In genomic region chr16:23213831-23214230, GRCh38 we compare ENCODE assay signal across 23 cellular contexts. TPM values are rescaled to one million over a fixed set of nuclear protein-coding genes. Genes with fewer than 3 reads are reported as not detected.
"Had no signal": no experiment of that assay in that cellular context is flagged by ENCODE, and none has a peak within 500 bp of the region (broad histone marks: within the 10 kb centered on the region; RNA-seq: fewer than 3 reads in every experiment).

No MANE protein-coding gene starts in this region.

- H3K9ac ChIP-seq: SK-N-SH had no signal

- H3K27ac ChIP-seq: RWPE1 had no signal

- H3K36me3 ChIP-seq: MG63 had no signal

- H3K9me3 ChIP-seq: MG63, SK-N-SH had no signal

- ATAC-seq: Panc1, PC-3 had no signal

- H3K4me2 ChIP-seq: SK-N-SH had no signal

- DNase-seq: Karpas-422, KG1, MG63, NCI-H1092 treated with DMSO at 0.1 percent for 48 hours, NCI-H1436, NCI-H187, NCI-H2029, NCI-H2081 treated with DMSO at 0.1 percent for 48 hours, NCI-H2171, NCI-H226, NCI-H446, NCI-H510A, NCI-H524 treated with DMSO at 0.1 percent for 48 hours, NCI-H69, NCI-H774, PC-3, SHP77, SK-N-SH, SW 1271 had no signal

- H3K4me3 ChIP-seq: MG63 had no signal

RNA-seq across cellular contexts. Expression of gene SCNN1G, which starts 31.3 kb away (rescaled TPM):
- total RNA-seq: HT1080, SK-MEL-5 had no signal
- polyA plus RNA-seq: SK-N-SH had no signal
